In the genomic region with DNA sequence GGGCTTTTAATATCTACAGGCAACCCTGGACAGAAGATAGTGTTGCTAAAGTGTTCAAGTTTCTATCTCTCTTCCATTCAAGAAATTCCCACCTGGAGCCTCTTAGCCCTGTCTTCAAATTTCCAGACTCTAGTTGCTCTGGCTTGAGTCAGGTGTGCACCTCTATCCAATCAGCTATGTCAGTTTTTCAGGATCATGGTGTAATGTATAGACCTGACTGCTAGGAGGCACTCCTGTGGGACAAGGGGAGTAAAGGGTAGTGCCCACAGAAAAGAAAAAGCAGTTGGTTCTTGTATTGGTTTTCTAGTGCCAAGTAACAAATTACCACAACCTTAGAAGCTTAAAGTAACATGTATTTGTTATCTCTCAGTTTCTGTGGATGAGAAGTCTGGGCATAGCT, we compare ENCODE assay signal across 2 cellular contexts.
TF ChIP-seq lines count a peak whose summit lies in the region.

No MANE protein-coding gene starts in this region.

TF ChIP-seq in GM23338, 12 proteins besides CTCF, POLR2A, EP300 and RAD21 (continues in another document):
- TF ChIP-seq, protein P1, sequence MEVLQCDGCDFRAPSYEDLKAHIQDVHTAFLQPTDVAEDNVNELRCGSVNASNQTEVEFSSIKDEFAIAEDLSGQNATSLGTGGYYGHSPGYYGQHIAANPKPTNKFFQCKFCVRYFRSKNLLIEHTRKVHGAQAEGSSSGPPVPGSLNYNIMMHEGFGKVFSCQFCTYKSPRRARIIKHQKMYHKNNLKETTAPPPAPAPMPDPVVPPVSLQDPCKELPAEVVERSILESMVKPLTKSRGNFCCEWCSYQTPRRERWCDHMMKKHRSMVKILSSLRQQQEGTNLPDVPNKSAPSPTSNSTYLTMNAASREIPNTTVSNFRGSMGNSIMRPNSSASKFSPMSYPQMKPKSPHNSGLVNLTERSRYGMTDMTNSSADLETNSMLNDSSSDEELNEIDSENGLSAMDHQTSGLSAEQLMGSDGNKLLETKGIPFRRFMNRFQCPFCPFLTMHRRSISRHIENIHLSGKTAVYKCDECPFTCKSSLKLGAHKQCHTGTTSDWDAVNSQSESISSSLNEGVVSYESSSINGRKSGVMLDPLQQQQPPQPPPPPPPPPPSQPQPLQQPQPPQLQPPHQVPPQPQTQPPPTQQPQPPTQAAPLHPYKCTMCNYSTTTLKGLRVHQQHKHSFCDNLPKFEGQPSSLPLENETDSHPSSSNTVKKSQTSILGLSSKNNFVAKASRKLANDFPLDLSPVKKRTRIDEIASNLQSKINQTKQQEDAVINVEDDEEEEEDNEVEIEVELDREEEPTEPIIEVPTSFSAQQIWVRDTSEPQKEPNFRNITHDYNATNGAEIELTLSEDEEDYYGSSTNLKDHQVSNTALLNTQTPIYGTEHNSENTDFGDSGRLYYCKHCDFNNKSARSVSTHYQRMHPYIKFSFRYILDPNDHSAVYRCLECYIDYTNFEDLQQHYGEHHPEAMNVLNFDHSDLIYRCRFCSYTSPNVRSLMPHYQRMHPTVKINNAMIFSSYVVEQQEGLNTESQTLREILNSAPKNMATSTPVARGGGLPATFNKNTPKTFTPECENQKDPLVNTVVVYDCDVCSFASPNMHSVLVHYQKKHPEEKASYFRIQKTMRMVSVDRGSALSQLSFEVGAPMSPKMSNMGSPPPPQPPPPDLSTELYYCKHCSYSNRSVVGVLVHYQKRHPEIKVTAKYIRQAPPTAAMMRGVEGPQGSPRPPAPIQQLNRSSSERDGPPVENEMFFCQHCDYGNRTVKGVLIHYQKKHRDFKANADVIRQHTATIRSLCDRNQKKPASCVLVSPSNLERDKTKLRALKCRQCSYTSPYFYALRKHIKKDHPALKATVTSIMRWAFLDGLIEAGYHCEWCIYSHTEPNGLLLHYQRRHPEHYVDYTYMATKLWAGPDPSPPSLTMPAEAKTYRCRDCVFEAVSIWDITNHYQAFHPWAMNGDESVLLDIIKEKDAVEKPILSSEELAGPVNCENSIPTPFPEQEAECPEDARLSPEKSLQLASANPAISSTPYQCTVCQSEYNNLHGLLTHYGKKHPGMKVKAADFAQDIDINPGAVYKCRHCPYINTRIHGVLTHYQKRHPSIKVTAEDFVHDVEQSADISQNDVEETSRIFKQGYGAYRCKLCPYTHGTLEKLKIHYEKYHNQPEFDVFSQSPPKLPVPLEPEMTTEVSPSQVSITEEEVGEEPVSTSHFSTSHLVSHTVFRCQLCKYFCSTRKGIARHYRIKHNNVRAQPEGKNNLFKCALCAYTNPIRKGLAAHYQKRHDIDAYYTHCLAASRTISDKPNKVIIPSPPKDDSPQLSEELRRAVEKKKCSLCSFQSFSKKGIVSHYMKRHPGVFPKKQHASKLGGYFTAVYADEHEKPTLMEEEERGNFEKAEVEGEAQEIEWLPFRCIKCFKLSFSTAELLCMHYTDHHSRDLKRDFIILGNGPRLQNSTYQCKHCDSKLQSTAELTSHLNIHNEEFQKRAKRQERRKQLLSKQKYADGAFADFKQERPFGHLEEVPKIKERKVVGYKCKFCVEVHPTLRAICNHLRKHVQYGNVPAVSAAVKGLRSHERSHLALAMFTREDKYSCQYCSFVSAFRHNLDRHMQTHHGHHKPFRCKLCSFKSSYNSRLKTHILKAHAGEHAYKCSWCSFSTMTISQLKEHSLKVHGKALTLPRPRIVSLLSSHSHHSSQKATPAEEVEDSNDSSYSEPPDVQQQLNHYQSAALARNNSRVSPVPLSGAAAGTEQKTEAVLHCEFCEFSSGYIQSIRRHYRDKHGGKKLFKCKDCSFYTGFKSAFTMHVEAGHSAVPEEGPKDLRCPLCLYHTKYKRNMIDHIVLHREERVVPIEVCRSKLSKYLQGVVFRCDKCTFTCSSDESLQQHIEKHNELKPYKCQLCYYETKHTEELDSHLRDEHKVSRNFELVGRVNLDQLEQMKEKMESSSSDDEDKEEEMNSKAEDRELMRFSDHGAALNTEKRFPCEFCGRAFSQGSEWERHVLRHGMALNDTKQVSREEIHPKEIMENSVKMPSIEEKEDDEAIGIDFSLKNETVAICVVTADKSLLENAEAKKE (CRISPR knock-in tag; IDR thresholded peaks at IDR 0.05): no peak
- no peak for TF ChIP-seq ZNF331 (CRISPR knock-in tag; IDR thresholded peaks at IDR 0.05; ENCODE audit: low read depth)
- TF ChIP-seq EZH2 (IDR thresholded peaks at IDR 0.05; ENCODE audit: low read depth, unreplicated experiment): no peak
- TF ChIP-seq NANOG (IDR thresholded peaks at IDR 0.05; ENCODE audit: borderline replicate concordance): no peak
- TF ChIP-seq, protein P2, sequence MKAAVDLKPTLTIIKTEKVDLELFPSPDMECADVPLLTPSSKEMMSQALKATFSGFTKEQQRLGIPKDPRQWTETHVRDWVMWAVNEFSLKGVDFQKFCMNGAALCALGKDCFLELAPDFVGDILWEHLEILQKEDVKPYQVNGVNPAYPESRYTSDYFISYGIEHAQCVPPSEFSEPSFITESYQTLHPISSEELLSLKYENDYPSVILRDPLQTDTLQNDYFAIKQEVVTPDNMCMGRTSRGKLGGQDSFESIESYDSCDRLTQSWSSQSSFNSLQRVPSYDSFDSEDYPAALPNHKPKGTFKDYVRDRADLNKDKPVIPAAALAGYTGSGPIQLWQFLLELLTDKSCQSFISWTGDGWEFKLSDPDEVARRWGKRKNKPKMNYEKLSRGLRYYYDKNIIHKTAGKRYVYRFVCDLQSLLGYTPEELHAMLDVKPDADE (IDR thresholded peaks at IDR 0.05): no peak
- TF ChIP-seq ZNF114 (CRISPR knock-in tag; IDR thresholded peaks at IDR 0.05): no peak
- TF ChIP-seq, protein P3, sequence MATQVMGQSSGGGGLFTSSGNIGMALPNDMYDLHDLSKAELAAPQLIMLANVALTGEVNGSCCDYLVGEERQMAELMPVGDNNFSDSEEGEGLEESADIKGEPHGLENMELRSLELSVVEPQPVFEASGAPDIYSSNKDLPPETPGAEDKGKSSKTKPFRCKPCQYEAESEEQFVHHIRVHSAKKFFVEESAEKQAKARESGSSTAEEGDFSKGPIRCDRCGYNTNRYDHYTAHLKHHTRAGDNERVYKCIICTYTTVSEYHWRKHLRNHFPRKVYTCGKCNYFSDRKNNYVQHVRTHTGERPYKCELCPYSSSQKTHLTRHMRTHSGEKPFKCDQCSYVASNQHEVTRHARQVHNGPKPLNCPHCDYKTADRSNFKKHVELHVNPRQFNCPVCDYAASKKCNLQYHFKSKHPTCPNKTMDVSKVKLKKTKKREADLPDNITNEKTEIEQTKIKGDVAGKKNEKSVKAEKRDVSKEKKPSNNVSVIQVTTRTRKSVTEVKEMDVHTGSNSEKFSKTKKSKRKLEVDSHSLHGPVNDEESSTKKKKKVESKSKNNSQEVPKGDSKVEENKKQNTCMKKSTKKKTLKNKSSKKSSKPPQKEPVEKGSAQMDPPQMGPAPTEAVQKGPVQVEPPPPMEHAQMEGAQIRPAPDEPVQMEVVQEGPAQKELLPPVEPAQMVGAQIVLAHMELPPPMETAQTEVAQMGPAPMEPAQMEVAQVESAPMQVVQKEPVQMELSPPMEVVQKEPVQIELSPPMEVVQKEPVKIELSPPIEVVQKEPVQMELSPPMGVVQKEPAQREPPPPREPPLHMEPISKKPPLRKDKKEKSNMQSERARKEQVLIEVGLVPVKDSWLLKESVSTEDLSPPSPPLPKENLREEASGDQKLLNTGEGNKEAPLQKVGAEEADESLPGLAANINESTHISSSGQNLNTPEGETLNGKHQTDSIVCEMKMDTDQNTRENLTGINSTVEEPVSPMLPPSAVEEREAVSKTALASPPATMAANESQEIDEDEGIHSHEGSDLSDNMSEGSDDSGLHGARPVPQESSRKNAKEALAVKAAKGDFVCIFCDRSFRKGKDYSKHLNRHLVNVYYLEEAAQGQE (IDR thresholded peaks at IDR 0.05; ENCODE audit: unreplicated experiment): no peak
- TF ChIP-seq STAT1 (IDR thresholded peaks at IDR 0.05; ENCODE audit: unreplicated experiment): no peak
- no peak for TF ChIP-seq POLR2AphosphoS5 (IDR thresholded peaks at IDR 0.05; ENCODE audit: low read depth)
- no peak for TF ChIP-seq JUNB (IDR thresholded peaks at IDR 0.05; ENCODE audit: unreplicated experiment)

TF ChIP-seq in H1, 55 proteins besides CTCF, POLR2A, EP300 and RAD21:
- TF ChIP-seq, protein P4, sequence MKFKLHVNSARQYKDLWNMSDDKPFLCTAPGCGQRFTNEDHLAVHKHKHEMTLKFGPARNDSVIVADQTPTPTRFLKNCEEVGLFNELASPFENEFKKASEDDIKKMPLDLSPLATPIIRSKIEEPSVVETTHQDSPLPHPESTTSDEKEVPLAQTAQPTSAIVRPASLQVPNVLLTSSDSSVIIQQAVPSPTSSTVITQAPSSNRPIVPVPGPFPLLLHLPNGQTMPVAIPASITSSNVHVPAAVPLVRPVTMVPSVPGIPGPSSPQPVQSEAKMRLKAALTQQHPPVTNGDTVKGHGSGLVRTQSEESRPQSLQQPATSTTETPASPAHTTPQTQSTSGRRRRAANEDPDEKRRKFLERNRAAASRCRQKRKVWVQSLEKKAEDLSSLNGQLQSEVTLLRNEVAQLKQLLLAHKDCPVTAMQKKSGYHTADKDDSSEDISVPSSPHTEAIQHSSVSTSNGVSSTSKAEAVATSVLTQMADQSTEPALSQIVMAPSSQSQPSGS (IDR thresholded peaks at IDR 0.05; ENCODE audit: low read length): no peak
- TF ChIP-seq, protein P5, sequence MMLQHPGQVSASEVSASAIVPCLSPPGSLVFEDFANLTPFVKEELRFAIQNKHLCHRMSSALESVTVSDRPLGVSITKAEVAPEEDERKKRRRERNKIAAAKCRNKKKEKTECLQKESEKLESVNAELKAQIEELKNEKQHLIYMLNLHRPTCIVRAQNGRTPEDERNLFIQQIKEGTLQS (IDR thresholded peaks at IDR 0.05; ENCODE audit: insufficient read depth, low read depth, low read length): peak; percentile 47
- no peak for TF ChIP-seq HDAC6 (IDR thresholded peaks at IDR 0.05; ENCODE audit: low read depth, low read length)
- TF ChIP-seq, protein P6, sequence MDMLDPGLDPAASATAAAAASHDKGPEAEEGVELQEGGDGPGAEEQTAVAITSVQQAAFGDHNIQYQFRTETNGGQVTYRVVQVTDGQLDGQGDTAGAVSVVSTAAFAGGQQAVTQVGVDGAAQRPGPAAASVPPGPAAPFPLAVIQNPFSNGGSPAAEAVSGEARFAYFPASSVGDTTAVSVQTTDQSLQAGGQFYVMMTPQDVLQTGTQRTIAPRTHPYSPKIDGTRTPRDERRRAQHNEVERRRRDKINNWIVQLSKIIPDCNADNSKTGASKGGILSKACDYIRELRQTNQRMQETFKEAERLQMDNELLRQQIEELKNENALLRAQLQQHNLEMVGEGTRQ (IDR thresholded peaks at IDR 0.05; ENCODE audit: low read length): peak; percentile 53; the same call in 1 of the 2 replicates
